ENCODE assay signal across 9 cellular contexts in the genomic region with DNA sequence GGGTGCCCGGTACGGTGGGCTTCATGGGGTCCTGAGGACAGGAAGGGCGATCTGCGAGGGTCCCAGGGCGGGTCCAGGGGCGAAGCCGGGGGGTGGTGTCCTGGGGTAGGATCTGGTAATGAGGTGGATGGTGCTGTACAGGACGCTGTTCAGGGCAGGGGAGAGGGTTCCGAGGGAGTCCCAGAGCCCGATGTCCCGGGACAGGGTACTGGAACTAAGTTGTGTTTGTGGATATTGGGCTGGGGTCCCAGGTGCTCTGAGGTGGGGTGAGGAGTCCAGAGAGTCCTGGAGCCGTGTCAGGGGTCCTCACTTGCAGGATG. TPM values are rescaled to one million over a fixed set of nuclear protein-coding genes. Genes with fewer than 3 reads are reported as not detected.
DNase-seq lines count a peak whose midpoint lies in the region; ATAC-seq and TF ChIP-seq lines count a peak whose summit lies in the region.
"Had no signal": no experiment of that assay in that cellular context is flagged by ENCODE, and none has a peak within 500 bp of the region (broad histone marks: within the 10 kb centered on the region; RNA-seq: fewer than 3 reads in every experiment).

No MANE protein-coding gene starts in this region.

- peaks cover 16% of the 10 kb centered on the region for H3K36me3 ChIP-seq in HUES48 (ENCODE audit: control insufficient read depth, insufficient read depth, low read length)
- H3K36me3 ChIP-seq in colonic mucosa, result no peaks in the 10 kb centered on the region

- peaks cover 38 to 46% (median 40%) of the 10 kb centered on the region in 3 donors for H3K4me1 Mint-ChIP-seq in naive B cell

- H3K27ac Mint-ChIP-seq in naive B cell, result peak overlapping the region; percentile 63 to 98 (median 80)

- H3K27ac ChIP-seq in HUES48 (ENCODE audit: low read depth, low read length), result no peak overlapping the region
- peak overlapping the region; percentile 89 for H3K27ac ChIP-seq in colonic mucosa

- peak overlapping the region; percentile 86 to 96 (median 94) for H3K4me3 Mint-ChIP-seq in naive B cell

- peaks cover 0 to 4% (median 0%) of the 10 kb centered on the region in 7 donors for H3K9me3 Mint-ChIP-seq in naive B cell

- peaks cover 6% of the 10 kb centered on the region for H3K9me3 ChIP-seq in HUES48 (ENCODE audit: control insufficient read depth, insufficient read depth, low read length)
- H3K9me3 ChIP-seq in colonic mucosa, result no peaks in the 10 kb centered on the region

- H3K4me3 ChIP-seq in HUES48 (ENCODE audit: low read depth, low read length) (peak overlapping the region; percentile 84), colonic mucosa (peak overlapping the region; percentile 69)

- peaks cover 0 to 5% of the 10 kb centered on the region in 2 donors for H3K36me3 Mint-ChIP-seq in naive B cell

- H3K27me3 ChIP-seq in HUES48 (ENCODE audit: control insufficient read depth, insufficient read depth, low read length) (peaks cover 24% of the 10 kb centered on the region), colonic mucosa (no peaks in the 10 kb centered on the region)

- peak overlapping the region; percentile 94 for H3K9ac ChIP-seq in HUES48 (ENCODE audit: low read depth, low read length)
- peak overlapping the region; percentile 90 to 94 for H3K9ac ChIP-seq in colonic mucosa (ENCODE audit: low read depth in 2 of 2, low read length in 2 of 2)

- no peak for TF ChIP-seq CTCF in colonic mucosa (IDR thresholded peaks at IDR 0.05)

- H3K27me3 Mint-ChIP-seq in naive B cell, result peaks cover 0 to 17% (median 0%) of the 10 kb centered on the region in 3 donors

- ATAC-seq in GM19035 (IDR thresholded peaks at IDR 0.05; ENCODE audit: unreplicated experiment) (peak; percentile 22), naive B cell (ENCODE audit: low read depth in 2 of 2) (no peak)

- intact Hi-C loops in colonic mucosa (cut with DNase I), result no loop called here

- DNase-seq in colonic mucosa (no peak), naive B cell (no peak), GM19238 (ENCODE audit: insufficient read length, low spot score) (no peak), NCI-H446 treated with DMSO at 0.1 percent for 48 hours (lab: John Stamatoyannopoulos, UW) (no peak), cerebellum (ENCODE audit: low spot score) (no peak)
- DNase-seq in stimulated activated naive CD4-positive, alpha-beta T cell (lab: John Stamatoyannopoulos, UW), result no peak

- H3K4me1 ChIP-seq in HUES48 (ENCODE audit: control insufficient read depth, insufficient read depth, low read length) (peaks cover 12% of the 10 kb centered on the region; the same call in 1 of the 2 replicates), colonic mucosa (peaks cover 12% of the 10 kb centered on the region)

RNA-seq across cellular contexts. Expression of gene LZTR1, which starts 0.4 kb away (rescaled TPM):
- total RNA-seq in colonic mucosa, result 10 to 100 TPM; 31.6 to 61.7 TPM
- 10 to 100 TPM in 2 of 6 donors, 1 to 10 TPM in 4; 3.6 to 15.0 (median 9.3) TPM for polyA plus RNA-seq in naive B cell (ENCODE audit: low read depth in 6 of 6)
- 58.8 TPM for total RNA-seq in cerebellum

RNA-seq across cellular contexts. Expression of gene AIFM3, which starts 15.5 kb away (rescaled TPM):
- total RNA-seq in colonic mucosa (100 to 1,000 TPM in 1 of 2 donors, 10 to 100 TPM in 1; 76.9 to 156 TPM), cerebellum (6.4 TPM)
- polyA plus RNA-seq in naive B cell (ENCODE audit: low read depth in 6 of 6), result under 1 TPM in 2 of 6 donors, not detected in 4; 0.26 to 0.82 TPM

RNA-seq across cellular contexts. Expression of gene THAP7, which starts 19.4 kb away (rescaled TPM):
- total RNA-seq in colonic mucosa (10 to 100 TPM; 12.9 to 23.3 TPM), cerebellum (14.3 TPM)
- polyA plus RNA-seq in naive B cell (ENCODE audit: low read depth in 6 of 6), result 10 to 100 TPM; 36.6 to 43.6 (median 40.9) TPM

RNA-seq across cellular contexts. Expression of gene P2RX6, which starts 32.4 kb away (rescaled TPM):
- total RNA-seq in colonic mucosa, result under 1 TPM; 0.27 to 0.62 TPM
- under 1 TPM in 1 of 6 donors, not detected in 5; 0.44 TPM for polyA plus RNA-seq in naive B cell (ENCODE audit: low read depth in 6 of 6)
- 0.36 TPM for total RNA-seq in cerebellum

RNA-seq across cellular contexts. Expression of gene SLC7A4, which starts 49.8 kb away (rescaled TPM):
- 1 to 10 TPM; 3.3 to 3.9 TPM for total RNA-seq in colonic mucosa
- not detected for polyA plus RNA-seq in naive B cell (ENCODE audit: low read depth in 6 of 6)
- total RNA-seq in cerebellum, result 2.0 TPM
- total RNA-seq: T-helper 2 cell treated with Interferon-gamma antibody and Interleukin-4, amounts not matched to agents 100 ng/mL and 5 ng/mL, for 36 hours had no signal

Comparison
In these comparisons a context has a peak if more than half of its experiments do, and no peak if none do; other contexts are left out.
1. RNA of gene AIFM3, which starts 15.5 kb away (total RNA-seq): 76.9 to 156 TPM in colonic mucosa; 6.4 TPM in cerebellum (single experiment); every median in the first group is over 10 times any median in the second.